Comparison of ENCODE assay signal across 1 cellular context in genomic region chr4:112156546-112156945, GRCh38.
TF ChIP-seq lines count a peak whose summit lies in the region.

No MANE protein-coding gene starts in this region.

TF ChIP-seq in endothelial cell of umbilical vein, 7 proteins besides CTCF, POLR2A, EP300 and RAD21:
- TF ChIP-seq MAX (IDR thresholded peaks at IDR 0.05; ENCODE audit: insufficient read depth, insufficient read length), result no peak
- TF ChIP-seq JUN (IDR thresholded peaks at IDR 0.05; ENCODE audit: borderline replicate concordance, insufficient read depth, insufficient read length, low read depth), result no peak
- TF ChIP-seq FOS (IDR thresholded peaks at IDR 0.05; ENCODE audit: borderline replicate concordance, insufficient read depth, low read length), result no peak
- TF ChIP-seq POLR2AphosphoS5 (IDR thresholded peaks at IDR 0.05; ENCODE audit: insufficient read depth, low read depth, low read length), result no peak
- no peak for TF ChIP-seq MYC (IDR thresholded peaks at IDR 0.05; ENCODE audit: low read depth, low read length)
- TF ChIP-seq GATA2 (IDR thresholded peaks at IDR 0.05; ENCODE audit: insufficient read depth, insufficient read length, low read depth, low read length), result no peak
- no peak for TF ChIP-seq EZH2 (IDR thresholded peaks at IDR 0.05; ENCODE audit: borderline replicate concordance, low read depth, low read length, severe bottlenecking)
